22 cellular contexts compared by ENCODE assay signal in the genomic region with DNA sequence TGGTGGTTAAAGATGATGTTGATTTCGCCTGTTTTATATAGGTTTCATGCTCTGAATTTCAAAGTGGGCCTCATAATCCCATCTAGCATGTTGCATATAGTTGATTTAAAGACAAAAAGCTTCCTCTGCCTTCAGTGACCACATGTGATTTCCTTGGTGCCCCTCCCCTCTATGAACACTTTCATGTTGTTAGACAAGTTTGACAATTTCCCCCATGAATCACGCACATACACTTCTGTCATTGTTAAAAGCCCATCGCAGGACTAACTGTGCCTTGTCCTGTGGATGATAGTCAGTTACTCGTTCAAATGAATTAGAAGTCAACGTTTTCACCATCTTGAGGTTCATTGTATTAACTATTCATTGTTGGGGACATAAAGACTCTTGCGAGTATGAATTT. TPM values are rescaled to one million over a fixed set of nuclear protein-coding genes. Genes with fewer than 3 reads are reported as not detected.
DNase-seq lines count a peak whose midpoint lies in the region; ATAC-seq, FAIRE-seq and TF ChIP-seq lines count a peak whose summit lies in the region.
"Had no signal": no experiment of that assay in that cellular context is flagged by ENCODE, and none has a peak within 500 bp of the region (broad histone marks: within the 10 kb centered on the region; RNA-seq: fewer than 3 reads in every experiment).

No MANE protein-coding gene starts in this region.

- POLR2A ChIA-PET in CD4-positive, alpha-beta memory T cell (lab: Charles Lee; ENCODE audit: partially characterized antibody) = no interaction called here

- peak; percentile 69 for FAIRE-seq in GM12891 (lab: Jason Lieb, UNC)
- peak; percentile 9 for FAIRE-seq in GM18507 (lab: Jason Lieb, UNC)
- no peak for FAIRE-seq in bronchial epithelial cell (lab: Jason Lieb, UNC)
- FAIRE-seq: GM19239 had no signal

- no peak overlapping the region for H3K4me3 ChIP-seq in bronchial epithelial cell (ENCODE audit: low read depth, low read length)
- H3K4me3 ChIP-seq in CD4-positive, alpha-beta memory T cell (ENCODE audit: low read length in 2 of 2) = no peak overlapping the region
- H3K4me3 ChIP-seq: GM23248 had no signal

- H3K4me1 ChIP-seq in CD4-positive, alpha-beta memory T cell (ENCODE audit: insufficient read depth, low read length) = peaks cover 5% of the 10 kb centered on the region
- H3K4me1 ChIP-seq: Caco-2 had no signal

- H3K9me3 Mint-ChIP-seq in natural killer cell = no peaks in the 10 kb centered on the region
- H3K9me3 Mint-ChIP-seq in CD4-positive, alpha-beta memory T cell = no peaks in the 10 kb centered on the region
- H3K9me3 Mint-ChIP-seq: CD8-positive, alpha-beta T cell; H9 had no signal

- no peak overlapping the region for H3K27ac ChIP-seq in CD4-positive, alpha-beta memory T cell (ENCODE audit: low read depth, low read length)
- H3K27ac ChIP-seq: GM23248 had no signal

- H3K27ac Mint-ChIP-seq in natural killer cell = peak overlapping the region; percentile 83 to 86
- no peak overlapping the region for H3K27ac Mint-ChIP-seq in CD4-positive, alpha-beta memory T cell
- H3K27ac Mint-ChIP-seq: CD8-positive, alpha-beta T cell; H9 had no signal

- peak; percentile 79 to 87 (median 86) for ATAC-seq in natural killer cell
- ATAC-seq: CD8-positive, alpha-beta T cell; HCT116 had no signal

- peaks cover 0 to 8% of the 10 kb centered on the region in 2 donors for H3K27me3 Mint-ChIP-seq in natural killer cell (ENCODE audit: low read depth in 2 of 2)
- peaks cover 5 to 7% of the 10 kb centered on the region in 2 donors for H3K27me3 Mint-ChIP-seq in CD4-positive, alpha-beta memory T cell

- H3K9me3 ChIP-seq in CD4-positive, alpha-beta memory T cell (ENCODE audit: control insufficient read depth in 1 of 2, low read length in 2 of 2) = no peaks in the 10 kb centered on the region
- H3K9me3 ChIP-seq: Caco-2 had no signal

- H3K4me3 Mint-ChIP-seq in natural killer cell = peak overlapping the region; percentile 65
- H3K4me3 Mint-ChIP-seq in CD4-positive, alpha-beta memory T cell = no peak overlapping the region
- H3K4me3 Mint-ChIP-seq: CD8-positive, alpha-beta T cell; H9 had no signal

- no peaks in the 10 kb centered on the region for H3K36me3 Mint-ChIP-seq in natural killer cell
- no peaks in the 10 kb centered on the region for H3K36me3 Mint-ChIP-seq in CD4-positive, alpha-beta memory T cell
- H3K36me3 Mint-ChIP-seq: CD8-positive, alpha-beta T cell had no signal

- H3K27me3 ChIP-seq in bronchial epithelial cell (ENCODE audit: control insufficient read depth, insufficient read depth, low read length) = peaks cover 6% of the 10 kb centered on the region
- no peaks in the 10 kb centered on the region for H3K27me3 ChIP-seq in CD4-positive, alpha-beta memory T cell (ENCODE audit: insufficient read depth, low read length)

- TF ChIP-seq CTCF in bronchial epithelial cell (IDR thresholded peaks at IDR 0.05; ENCODE audit: insufficient read depth, low read length, severe bottlenecking) (no peak), natural killer cell (IDR thresholded peaks at IDR 0.05) (no peak)

- intact Hi-C loops in natural killer cell (cut with micrococcal nuclease) = loop anchor here (1.0 to 2.0 kb wide), 2 partner anchors 32 to 202 kb away; no protein-coding TSS in a partner anchor
- intact Hi-C loops in CD4-positive, alpha-beta memory T cell (cut with micrococcal nuclease) = no loop called here

- peaks cover 37 to 45% of the 10 kb centered on the region in 2 donors for H3K4me1 Mint-ChIP-seq in natural killer cell
- peaks cover 3 to 21% (median 10%) of the 10 kb centered on the region in 4 donors for H3K4me1 Mint-ChIP-seq in CD4-positive, alpha-beta memory T cell

- DNase-seq in GM12891 (ENCODE audit: insufficient read length, low spot score) = no peak
- DNase-seq in GM18507 (ENCODE audit: extremely low spot score, insufficient read length, low read depth) = no peak
- DNase-seq in bronchial epithelial cell (ENCODE audit: low read depth) = peak; percentile 60
- DNase-seq in natural killer cell = no peak
- DNase-seq in activated CD8-positive, alpha-beta memory T cell treated with anti-CD3 and anti-CD28 coated beads, Interleukin-2, amount 50 U/mL, for 48 hours = no peak
- DNase-seq in CD4-positive, alpha-beta memory T cell = no peak
- no peak for DNase-seq in NCI-H1694 (lab: John Stamatoyannopoulos, UW)
- DNase-seq in activated CD4-positive, alpha-beta T cell treated with anti-CD3 and anti-CD28 coated beads for 48 hours = no peak
- DNase-seq: C1 segment of cervical spinal cord; Caco-2; CD8-positive, alpha-beta T cell; DMS53; DMS79 treated with DMSO at 0.1 percent for 48 hours; GM23248; H9 had no signal

- TF ChIP-seq POLR2A in GM12891 (IDR thresholded peaks at IDR 0.05; ENCODE audit: low read depth, low read length) = no peak

- CTCF ChIA-PET in CD4-positive, alpha-beta memory T cell (lab: Charles Lee; ENCODE audit: partially characterized antibody) = interaction anchor here (6.1 kb wide), 1 partner anchor 15 kb away, joined by 27 read pairs; no protein-coding TSS in a partner anchor

- H3K36me3 ChIP-seq in bronchial epithelial cell (ENCODE audit: control insufficient read depth, insufficient read depth, low read length) = no peaks in the 10 kb centered on the region
- no peaks in the 10 kb centered on the region for H3K36me3 ChIP-seq in CD4-positive, alpha-beta memory T cell (ENCODE audit: insufficient read depth, low read length)

TF ChIP-seq in GM12891, 5 proteins besides CTCF, POLR2A, EP300 and RAD21:
- TF ChIP-seq SPI1 (IDR thresholded peaks at IDR 0.05; ENCODE audit: low read depth, low read length) = no peak
- TF ChIP-seq TAF1 (IDR thresholded peaks at IDR 0.05; ENCODE audit: low read depth, low read length) = no peak
- TF ChIP-seq PAX5 (IDR thresholded peaks at IDR 0.05; ENCODE audit: insufficient read depth, low read length, severe bottlenecking) = no peak
- TF ChIP-seq POU2F2 (IDR thresholded peaks at IDR 0.05; ENCODE audit: low read depth, low read length) = no peak
- TF ChIP-seq POLR2AphosphoS5 (IDR thresholded peaks at IDR 0.05; ENCODE audit: low read depth, low read length) = no peak

RNA-seq across cellular contexts. Expression of a gene that starts 6.7 kb away (rescaled TPM):
- 22.4 TPM for polyA plus RNA-seq in GM12891 (2012; ENCODE audit: low read depth, missing spikeins)
- total RNA-seq in bronchial epithelial cell (under 0.01 and 0.13 TPM in 2 replicates), natural killer cell (1 to 10 TPM in 2 of 3 donors, under 1 TPM in 1; 0.93 to 2.8 (median 1.0) TPM)
- under 1 TPM; 0.33 to 0.38 TPM for total RNA-seq in CD4-positive, alpha-beta memory T cell
- under 1 TPM; 0.18 to 0.33 TPM for polyA plus RNA-seq in CD4-positive, alpha-beta memory T cell
- total RNA-seq: A172; A673; Caco-2; CD8-positive, alpha-beta T cell; Daoy; G401; GM23248 had no signal
- polyA plus RNA-seq: BJ, GM23248 had no signal

Comparison
In these comparisons a context has a peak if more than half of its experiments do, and no peak if none do; other contexts are left out.
1. H3K27ac Mint-ChIP-seq: peak in natural killer cell (2 of 2); none in CD4-positive, alpha-beta memory T cell (0 of 7).